1 cellular context compared by ENCODE assay signal in the genomic region with DNA sequence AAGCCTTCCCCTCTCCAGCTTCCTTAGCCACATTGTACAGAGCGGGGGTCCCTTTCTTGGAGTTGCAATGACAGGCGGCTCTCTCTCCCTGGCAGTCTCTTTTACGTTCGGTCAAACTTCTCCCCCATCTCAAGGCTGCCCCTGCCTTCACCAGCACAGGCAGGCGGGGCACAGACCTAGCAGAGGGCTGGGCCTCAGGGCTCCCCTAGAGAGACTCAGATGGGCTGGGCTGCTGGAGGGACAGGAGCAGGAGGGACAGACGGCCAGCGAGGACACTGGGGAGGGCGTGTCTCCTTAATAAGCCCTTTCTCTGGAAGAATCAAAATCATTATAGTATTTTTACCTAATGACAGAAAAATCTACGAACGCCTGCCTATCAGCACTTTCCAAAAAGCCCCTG.
TF ChIP-seq lines count a peak whose summit lies in the region.

No MANE protein-coding gene starts in this region.

TF ChIP-seq in K562, 482 proteins besides CTCF, POLR2A, EP300 and RAD21:
- TF ChIP-seq HEY1 (CRISPR knock-in tag; IDR thresholded peaks at IDR 0.05; ENCODE audit: borderline replicate concordance) (no peak), MTA2 (IDR thresholded peaks at IDR 0.05; ENCODE audit: low read depth) (no peak), SMARCB1 (IDR thresholded peaks at IDR 0.05; ENCODE audit: insufficient read length, low read depth) (no peak), NR3C1 (CRISPR knock-in tag; IDR thresholded peaks at IDR 0.05) (no peak), ZNF668 (CRISPR knock-in tag; IDR thresholded peaks at IDR 0.05) (no peak), BHLHE40 (IDR thresholded peaks at IDR 0.05; ENCODE audit: low read length) (no peak), ZZZ3 (IDR thresholded peaks at IDR 0.05) (no peak), SNIP1 (IDR thresholded peaks at IDR 0.05; ENCODE audit: low read depth) (no peak), EWSR1 (IDR thresholded peaks at IDR 0.05; ENCODE audit: borderline replicate concordance, low read depth, partially characterized antibody) (no peak), TEAD4 (IDR thresholded peaks at IDR 0.05; ENCODE audit: low read length) (no peak), TEAD4 (CRISPR knock-in tag; IDR thresholded peaks at IDR 0.05; ENCODE audit: borderline replicate concordance) (no peak), COPS2 (conservative IDR thresholded peaks at IDR 0.05) (no peak)
